ENCODE assay signal across 1 cellular context in genomic region chr1:51575406-51576084, GRCh38.
TF ChIP-seq lines count a peak whose summit lies in the region.

No MANE protein-coding gene starts in this region.

TF ChIP-seq in HEK293, 187 proteins besides CTCF, POLR2A, EP300 and RAD21 (continued from another document and continues in another):
- TF ChIP-seq ZNF140 (tag by site-specific recombination; IDR thresholded peaks at IDR 0.05): no peak
- no peak for TF ChIP-seq ZNF514 (tag by site-specific recombination; IDR thresholded peaks at IDR 0.05)
- TF ChIP-seq ZBTB6 (tag by site-specific recombination; IDR thresholded peaks at IDR 0.05): no peak
- peak; percentile 46 for TF ChIP-seq SP7 (tag by site-specific recombination; IDR thresholded peaks at IDR 0.05)
- TF ChIP-seq ZFHX2 (tag by site-specific recombination; conservative IDR thresholded peaks at IDR 0.05): no peak
- no peak for TF ChIP-seq REST (tag by site-specific recombination; IDR thresholded peaks at IDR 0.05)
- no peak for TF ChIP-seq ZNF350 (tag by site-specific recombination; IDR thresholded peaks at IDR 0.05)
- no peak for TF ChIP-seq ZNF362 (tag by site-specific recombination; IDR thresholded peaks at IDR 0.05)
- TF ChIP-seq ZSCAN23 (tag by site-specific recombination; IDR thresholded peaks at IDR 0.05): peak; percentile 64; the same call in 1 of the 2 replicates
- no peak for TF ChIP-seq SP2 (tag by site-specific recombination; IDR thresholded peaks at IDR 0.05)
- no peak; the same call in 1 of the 2 replicates for TF ChIP-seq ZBTB21 (tag by site-specific recombination; IDR thresholded peaks at IDR 0.05)
- no peak for TF ChIP-seq PRDM10 (tag by site-specific recombination; IDR thresholded peaks at IDR 0.05)
- no peak for TF ChIP-seq ZNF521 (tag by site-specific recombination; IDR thresholded peaks at IDR 0.05)
- TF ChIP-seq REPIN1 (tag by site-specific recombination; IDR thresholded peaks at IDR 0.05; ENCODE audit: low read depth): no peak
- no peak for TF ChIP-seq ATF2 (tag by site-specific recombination; IDR thresholded peaks at IDR 0.05; ENCODE audit: low read depth)
- no peak for TF ChIP-seq ZNF132 (tag by site-specific recombination; IDR thresholded peaks at IDR 0.05; ENCODE audit: borderline replicate concordance)
- TF ChIP-seq SETDB1 (IDR thresholded peaks at IDR 0.05; ENCODE audit: insufficient read length, low read length): peak; percentile 60
- TF ChIP-seq BCL6B (tag by site-specific recombination; IDR thresholded peaks at IDR 0.05): no peak
- TF ChIP-seq ZNF530 (tag by site-specific recombination; IDR thresholded peaks at IDR 0.05; ENCODE audit: low read depth): no peak
- no peak for TF ChIP-seq RBAK (tag by site-specific recombination; IDR thresholded peaks at IDR 0.05)
- no peak for TF ChIP-seq ZNF280C (tag by site-specific recombination; IDR thresholded peaks at IDR 0.05)
- TF ChIP-seq ZNF660 (tag by site-specific recombination; IDR thresholded peaks at IDR 0.05): no peak
- peak; percentile 35; the same call in 1 of the 2 replicates for TF ChIP-seq ZNF664 (tag by site-specific recombination; IDR thresholded peaks at IDR 0.05)
- no peak for TF ChIP-seq BCL11B (tag by site-specific recombination; IDR thresholded peaks at IDR 0.05; ENCODE audit: low read depth)
- TF ChIP-seq ZNF785 (tag by site-specific recombination; IDR thresholded peaks at IDR 0.05): no peak
- TF ChIP-seq YY2 (tag by site-specific recombination; IDR thresholded peaks at IDR 0.05): no peak
- no peak for TF ChIP-seq AEBP2 (tag by site-specific recombination; IDR thresholded peaks at IDR 0.05; ENCODE audit: borderline replicate concordance)
- no peak for TF ChIP-seq ZBTB26 (tag by site-specific recombination; optimal IDR thresholded peaks at IDR 0.05)
- no peak for TF ChIP-seq ZSCAN5A (tag by site-specific recombination; IDR thresholded peaks at IDR 0.05)
- TF ChIP-seq ZNF843 (tag by site-specific recombination; IDR thresholded peaks at IDR 0.05): peak; percentile 68; the same call in 1 of the 2 replicates
- no peak for TF ChIP-seq ZNF211 (tag by site-specific recombination; IDR thresholded peaks at IDR 0.05; ENCODE audit: low read depth)
- TF ChIP-seq FEZF1 (tag by site-specific recombination; IDR thresholded peaks at IDR 0.05): 0 out of 2 replicates have a peak, but pooled peaks have one; percentile 13
- TF ChIP-seq ZNF791 (tag by site-specific recombination; IDR thresholded peaks at IDR 0.05): no peak
- no peak; the same call in 1 of the 2 replicates for TF ChIP-seq ZNF335 (tag by site-specific recombination; conservative IDR thresholded peaks at IDR 0.05)
- TF ChIP-seq GFI1B (tag by site-specific recombination; IDR thresholded peaks at IDR 0.05): no peak
- TF ChIP-seq ZNF404 (tag by site-specific recombination; IDR thresholded peaks at IDR 0.05): no peak
- TF ChIP-seq ZNF311 (tag by site-specific recombination; IDR thresholded peaks at IDR 0.05; ENCODE audit: borderline replicate concordance): no peak
- TF ChIP-seq TRIM28 (IDR thresholded peaks at IDR 0.05; ENCODE audit: borderline replicate concordance, low read length): no peak
- no peak for TF ChIP-seq ZNF510 (tag by site-specific recombination; IDR thresholded peaks at IDR 0.05; ENCODE audit: insufficient replicate concordance)
- no peak for TF ChIP-seq ZNF423 (tag by site-specific recombination; IDR thresholded peaks at IDR 0.05)
- no peak for TF ChIP-seq ZNF488 (tag by site-specific recombination; IDR thresholded peaks at IDR 0.05)
- no peak for TF ChIP-seq ZNF169 (tag by site-specific recombination; IDR thresholded peaks at IDR 0.05)
- no peak for TF ChIP-seq ZNF292 (tag by site-specific recombination; IDR thresholded peaks at IDR 0.05; ENCODE audit: borderline replicate concordance, low read depth)
